In the genomic region with DNA sequence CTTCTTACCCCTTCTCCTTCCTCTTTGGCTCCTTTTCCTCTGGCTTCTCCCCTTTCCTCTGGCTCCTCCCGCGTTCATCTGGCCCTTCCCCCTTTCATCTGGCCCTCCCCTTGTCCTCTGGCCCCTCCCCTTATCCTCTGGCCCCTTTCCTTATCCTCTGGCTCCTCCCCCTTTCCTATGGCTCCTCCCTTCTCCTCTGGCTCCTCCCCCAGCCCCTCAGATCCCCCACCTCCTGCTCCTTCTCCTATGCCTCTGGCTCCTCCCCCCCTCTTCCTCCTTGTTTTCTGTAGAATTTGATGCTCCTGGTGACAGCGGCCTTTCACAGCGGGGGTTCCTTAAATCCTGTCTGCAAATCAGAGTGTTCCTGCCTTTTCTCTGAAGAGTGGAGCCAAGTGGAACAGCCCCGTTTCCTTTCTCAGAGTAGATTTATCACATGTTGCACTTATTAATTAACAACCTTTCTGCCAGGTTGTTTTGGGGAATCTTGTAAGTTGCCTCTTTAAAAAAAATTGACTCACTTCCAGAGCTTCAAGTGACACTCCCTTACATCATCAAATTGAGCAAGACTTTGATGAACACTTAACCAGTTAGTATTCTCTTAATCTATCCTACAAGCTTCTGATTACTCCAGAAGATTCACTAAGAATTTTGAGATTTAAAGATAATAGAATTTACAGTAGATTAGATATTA, we compare ENCODE assay signal across 12 cellular contexts. TPM values are rescaled to one million over a fixed set of nuclear protein-coding genes. Genes with fewer than 3 reads are reported as not detected.
DNase-seq lines count a peak whose midpoint lies in the region; ATAC-seq, FAIRE-seq and TF ChIP-seq lines count a peak whose summit lies in the region.
"Had no signal": no experiment of that assay in that cellular context is flagged by ENCODE, and none has a peak within 500 bp of the region (broad histone marks: within the 10 kb centered on the region; RNA-seq: fewer than 3 reads in every experiment).

No MANE protein-coding gene starts in this region.

- intact Hi-C loops in Right ventricle myocardium superior (cut with DNase I) = no loop called here
- intact Hi-C loops in heart left ventricle (cut with DNase I) = no loop called here
- intact Hi-C loops in uterus (cut with DNase I; ENCODE audit: low total_unique reads) = no loop called here

- H3K4me1 ChIP-seq in right atrium auricular region (peaks cover 0 to 9% of the 10 kb centered on the region in 2 donors), heart left ventricle (peaks cover 0 to 35% (median 8%) of the 10 kb centered on the region in 12 donors), uterus (no peaks in the 10 kb centered on the region)
- H3K4me1 ChIP-seq: parathyroid adenoma had no signal

- H3K27ac ChIP-seq in right atrium auricular region = no peak overlapping the region
- H3K27ac ChIP-seq in heart left ventricle = peak overlapping the region in 6 of 12 donors; percentile 6 to 39 (median 26)
- no peak overlapping the region for H3K27ac ChIP-seq in uterus
- H3K27ac ChIP-seq: parathyroid adenoma had no signal

- peaks cover 47% of the 10 kb centered on the region for H3K36me3 ChIP-seq in right atrium auricular region
- peaks cover 0 to 70% (median 0%) of the 10 kb centered on the region in 9 donors for H3K36me3 ChIP-seq in heart left ventricle
- no peaks in the 10 kb centered on the region for H3K36me3 ChIP-seq in uterus

- H3K4me3 ChIP-seq in right atrium auricular region = no peak overlapping the region
- H3K4me3 ChIP-seq in heart left ventricle = no peak overlapping the region
- H3K4me3 ChIP-seq in uterus = no peak overlapping the region

- no peak for TF ChIP-seq CTCF in right atrium auricular region (IDR thresholded peaks at IDR 0.05)
- no peak for TF ChIP-seq CTCF in heart left ventricle (IDR thresholded peaks at IDR 0.05)
- TF ChIP-seq CTCF in uterus (IDR thresholded peaks at IDR 0.05) = no peak

- ATAC-seq in Right ventricle myocardium superior (ENCODE audit: poor library complexity) (peak; percentile 55), SK-N-SH treated with all-trans-retinoic acid at 6 μM for 48 hours (no peak), heart left ventricle (peak in 3 of 4 donors; percentile 34 to 56 (median 47)), GM18867 (IDR thresholded peaks at IDR 0.05; ENCODE audit: unreplicated experiment) (no peak)
- ATAC-seq: Panc1 had no signal

- H3K27me3 ChIP-seq in right atrium auricular region (no peaks in the 10 kb centered on the region), heart left ventricle (no peaks in the 10 kb centered on the region), uterus (no peaks in the 10 kb centered on the region)

- no peaks in the 10 kb centered on the region for H3K9me3 ChIP-seq in right atrium auricular region
- no peaks in the 10 kb centered on the region for H3K9me3 ChIP-seq in heart left ventricle
- H3K9me3 ChIP-seq in uterus = no peaks in the 10 kb centered on the region

- TF ChIP-seq POLR2A in heart left ventricle (IDR thresholded peaks at IDR 0.05) = no peak
- no peak for TF ChIP-seq POLR2A in uterus (IDR thresholded peaks at IDR 0.05)

- DNase-seq in Right ventricle myocardium superior (no peak), right atrium auricular region (ENCODE audit: low spot score) (no peak), heart left ventricle (no peak), foreskin melanocyte (no peak), uterus (no peak), GM19239 (ENCODE audit: insufficient read length, low spot score) (no peak)
- DNase-seq: CD4-positive, CD25-positive, alpha-beta regulatory T cell had no signal

- 32 to 54% (median 44%) methylated on average over 5 of the region's 5 CpGs for WGBS in heart left ventricle, 4 donors

- no peak for FAIRE-seq in GM19239 (lab: Jason Lieb, UNC)

TF ChIP-seq in SK-N-SH treated with all-trans-retinoic acid at 6 μM for 48 hours, 23 proteins besides CTCF, POLR2A, EP300 and RAD21:
- TF ChIP-seq CSRNP3 (CRISPR knock-in tag; IDR thresholded peaks at IDR 0.05) (no peak), ZNF8 (CRISPR knock-in tag; IDR thresholded peaks at IDR 0.05) (no peak), ISL1 (CRISPR knock-in tag; IDR thresholded peaks at IDR 0.05) (peak; percentile 37), CSDC2 (CRISPR knock-in tag; IDR thresholded peaks at IDR 0.05) (no peak)

RNA-seq across cellular contexts. Expression of gene FABP1, which starts 27.9 kb away (rescaled TPM):
- total RNA-seq in Right ventricle myocardium superior (not detected), right atrium auricular region (not detected), heart left ventricle (not detected), uterus (1 to 10 TPM in 1 of 4 donors, under 1 TPM in 1, not detected in 2; 0.88 to 1.8 TPM)
- polyA plus RNA-seq in heart left ventricle = 1 to 10 TPM in 1 of 2 donors, under 1 TPM in 1; 0.99 to 1.2 TPM
- total RNA-seq: CD4-positive, CD25-positive, alpha-beta regulatory T cell had no signal
- polyA plus RNA-seq: CD4-positive, CD25-positive, alpha-beta regulatory T cell; IgD-negative memory B cell had no signal

RNA-seq across cellular contexts. Expression of gene SMYD1, which starts 32.3 kb away (rescaled TPM):
- 468 TPM for total RNA-seq in Right ventricle myocardium superior
- 100 to 1,000 TPM in 1 of 2 donors, 10 to 100 TPM in 1; 74.8 to 179 TPM for total RNA-seq in right atrium auricular region
- total RNA-seq in heart left ventricle = 100 to 1,000 TPM; 132 to 658 (median 404) TPM
- polyA plus RNA-seq in heart left ventricle = 100 to 1,000 TPM; 133 to 157 TPM
- under 1 TPM in 1 of 4 donors, not detected in 3; 0.07 TPM for total RNA-seq in uterus
- total RNA-seq: CD4-positive, CD25-positive, alpha-beta regulatory T cell had no signal
- polyA plus RNA-seq: CD4-positive, CD25-positive, alpha-beta regulatory T cell; IgD-negative memory B cell had no signal

RNA-seq across cellular contexts. Expression of gene KRCC1, which starts 44.4 kb away (rescaled TPM):
- total RNA-seq in Right ventricle myocardium superior = 22.8 TPM
- total RNA-seq in right atrium auricular region = 10 to 100 TPM; 20.6 to 27.5 TPM
- 10 to 100 TPM; 19.4 to 25.1 (median 21.7) TPM for total RNA-seq in heart left ventricle
- polyA plus RNA-seq in heart left ventricle = 10 to 100 TPM; 18.7 to 19.8 TPM
- 10 to 100 TPM; 19.7 to 62.1 (median 30.1) TPM for total RNA-seq in uterus

Comparison
In these comparisons a context has a peak if more than half of its experiments do, and no peak if none do; other contexts are left out.
1. ATAC-seq: peak in Right ventricle myocardium superior (single experiment) and heart left ventricle (3 of 4); none in SK-N-SH treated with all-trans-retinoic acid at 6 μM for 48 hours (single experiment) and GM18867 (single experiment).
2. RNA of gene SMYD1, which starts 32.3 kb away (total RNA-seq): 468 TPM in Right ventricle myocardium superior (single experiment), 132 to 658 TPM in heart left ventricle and 74.8 to 179 TPM in right atrium auricular region; 0.07 TPM in uterus; every median in the first group is over 10 times any median in the second.